Comparison of ENCODE assay signal across 33 cellular contexts in the genomic region with DNA sequence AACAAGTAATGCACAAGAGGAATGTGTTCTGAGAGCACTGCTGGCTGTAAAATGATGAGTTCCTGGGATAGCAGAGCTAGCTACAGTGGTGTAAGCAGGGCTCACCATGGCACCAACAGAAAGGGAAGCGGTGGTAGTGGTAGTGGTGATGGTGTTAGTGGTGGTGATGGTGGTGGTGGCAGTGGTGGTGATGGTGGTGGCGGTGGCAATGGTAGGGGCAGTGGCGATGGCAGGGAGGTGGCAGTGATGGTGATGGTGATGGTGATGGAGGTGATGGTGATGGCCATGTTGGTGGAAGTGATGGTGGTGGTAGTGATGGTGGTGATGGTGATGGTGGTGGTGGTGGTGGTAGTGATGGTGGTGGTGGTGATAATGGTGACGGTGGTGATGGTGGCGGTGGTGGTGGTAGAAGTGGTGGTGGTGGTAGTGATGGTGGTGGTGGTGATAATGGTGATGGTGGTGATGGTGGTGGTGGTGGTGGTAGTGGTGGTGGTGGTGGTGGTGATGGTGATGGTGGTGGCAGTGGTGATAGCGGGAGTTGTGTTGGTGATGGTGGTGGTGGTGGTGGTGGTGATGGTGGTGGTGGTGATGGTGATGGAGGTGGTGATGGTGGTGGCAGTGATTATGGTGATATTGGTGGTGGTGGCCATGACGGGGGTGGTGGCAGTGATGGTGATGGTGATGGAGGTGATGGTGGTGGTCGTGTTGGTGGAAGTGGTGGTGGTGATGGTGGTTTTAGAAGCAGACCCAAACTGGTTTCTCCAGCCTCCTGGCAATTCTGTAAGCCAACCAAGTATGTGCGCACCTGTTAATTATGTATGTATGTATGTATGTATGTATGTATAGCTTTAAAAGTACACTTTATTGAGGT.
"Had no signal": no experiment of that assay in that cellular context is flagged by ENCODE, and none has a peak within 500 bp of the region (broad histone marks: within the 10 kb centered on the region; RNA-seq: fewer than 3 reads in every experiment).

No MANE protein-coding gene starts in this region.

- H3K4me1 Mint-ChIP-seq: endodermal cell, mesothelial cell of epicardium, naive B cell, neural crest cell had no signal

- ATAC-seq: esophagus mucosa, gastrocnemius medialis, left cardiac atrium, left lung, mucosa of descending colon, pancreas, sciatic nerve had no signal

- H3K27ac Mint-ChIP-seq: dendritic cell treated with granulocyte-macrophage colony-stimulating factor and Interleukin-4, amounts not matched to agents 40 ng/mL and 50 ng/mL, for 4 days; endodermal cell; mesothelial cell of epicardium; naive B cell; natural killer cell treated with Interleukin-12 subunit alpha and Interleukin-12 subunit beta and Interleukin-15 and Interleukin-18, amount 100 ng/mL, for 72 hours had no signal

- H3K4me3 Mint-ChIP-seq: dendritic cell treated with granulocyte-macrophage colony-stimulating factor and Interleukin-4, amounts not matched to agents 40 ng/mL and 50 ng/mL, for 4 days; endodermal cell; mesothelial cell of epicardium; naive B cell; natural killer cell treated with Interleukin-12 subunit alpha and Interleukin-12 subunit beta and Interleukin-15 and Interleukin-18, amount 100 ng/mL, for 72 hours; neural crest cell had no signal

- H3K27ac ChIP-seq: colonic mucosa, epithelial cell of prostate, gastrocnemius medialis, hepatocyte, left lung, neutrophil, pancreas, prostate gland, right atrium auricular region, stomach, thyroid gland, upper lobe of left lung, uterus had no signal

- DNase-seq: colonic mucosa; effector CD8-positive, alpha-beta T cell; endodermal cell; foreskin fibroblast; gastrocnemius medialis; head of caudate nucleus; left cardiac atrium; left lung; mesenchymal stem cell; mucosa of descending colon; naive B cell; pancreas; stimulated activated CD4-positive, alpha-beta T cell treated with anti-CD3 and anti-CD28 coated beads, Interleukin-12 subunit alpha, Interleukin-12 subunit beta, amount 100 ng/mL, for 4 hours; stimulated activated CD4-positive, alpha-beta T cell treated with anti-CD3 and anti-CD28 coated beads, Interleukin-1b, Interleukin-23, amount 100 ng/mL, for 48 hours; stimulated activated CD4-positive, alpha-beta T cell treated with anti-CD3 and anti-CD28 coated beads, Interleukin-4, amount 100 ng/mL, for 1 hour; stimulated activated CD8-positive, alpha-beta memory T cell treated with anti-CD3 and anti-CD28 coated beads, Interleukin-4, amount 100 ng/mL, for 48 hours; stimulated activated naive CD4-positive, alpha-beta T cell treated with Interleukin-2 at 50 U/mL for 16 hours; stomach; thyroid gland; upper lobe of left lung; uterus had no signal

- H3K36me3 Mint-ChIP-seq: mesothelial cell of epicardium had no signal

- H3K4me1 ChIP-seq: colonic mucosa, gastrocnemius medialis, left lung, pancreas, prostate gland, right atrium auricular region, stomach, thyroid gland, upper lobe of left lung, uterus had no signal

- H3K4me3 ChIP-seq: colonic mucosa, gastrocnemius medialis, hepatocyte, left lung, mucosa of descending colon, pancreas, prostate gland, right atrium auricular region, smooth muscle cell, stomach, thyroid gland, upper lobe of left lung, uterus had no signal

- H3K36me3 ChIP-seq: colonic mucosa, gastrocnemius medialis, left lung, neutrophil, pancreas, prostate gland, right atrium auricular region, stomach, thyroid gland, upper lobe of left lung, uterus had no signal

- H3K27me3 ChIP-seq: colonic mucosa, gastrocnemius medialis, hepatocyte, pancreas, right atrium auricular region, thyroid gland, upper lobe of left lung, uterus had no signal

- H3K9me3 ChIP-seq: colonic mucosa, gastrocnemius medialis, mucosa of descending colon, neutrophil, pancreas, prostate gland, right atrium auricular region, thyroid gland, upper lobe of left lung, uterus had no signal
